11 cellular contexts compared by ENCODE assay signal in genomic region chr3:159711560-159712333, GRCh38.
DNase-seq lines count a peak whose midpoint lies in the region; ATAC-seq, FAIRE-seq and TF ChIP-seq lines count a peak whose summit lies in the region.
"Had no signal": no experiment of that assay in that cellular context is flagged by ENCODE, and none has a peak within 500 bp of the region (broad histone marks: within the 10 kb centered on the region; RNA-seq: fewer than 3 reads in every experiment).

No MANE protein-coding gene starts in this region.

- no peak for FAIRE-seq in GM12892 (lab: Jason Lieb, UNC)

- TF ChIP-seq CTCF in RWPE2 (IDR thresholded peaks at IDR 0.05; ENCODE audit: poor library complexity, severe bottlenecking) (no peak), fibroblast of the aortic adventitia (IDR thresholded peaks at IDR 0.05; ENCODE audit: insufficient read depth, low read length) (no peak), nephron progenitor cell (IDR thresholded peaks at IDR 0.05) (no peak), progenitor cell of endocrine pancreas (IDR thresholded peaks at IDR 0.05; ENCODE audit: unreplicated experiment) (no peak), ovary (IDR thresholded peaks at IDR 0.05) (no peak)

- TF ChIP-seq POLR2A in ovary (IDR thresholded peaks at IDR 0.05): no peak
- TF ChIP-seq POLR2A in GM12892 (IDR thresholded peaks at IDR 0.05; ENCODE audit: low read depth, low read length): no peak

- 30 to 47% (median 36%) methylated on average over 7 of the region's 7 CpGs for WGBS in ovary, 3 donors

- intact Hi-C loops in ovary (cut with DNase I): no loop called here

- H3K4me1 ChIP-seq in RWPE2 (ENCODE audit: insufficient read depth, poor library complexity, severe bottlenecking) (peaks cover 12% of the 10 kb centered on the region), ovary (ENCODE audit: insufficient read depth) (no peaks in the 10 kb centered on the region)

- H3K27ac ChIP-seq in RWPE2 (ENCODE audit: poor library complexity, severe bottlenecking) (peak overlapping the region; percentile 48), ovary (no peak overlapping the region)
- H3K27ac ChIP-seq: upper lobe of left lung had no signal

- H3K9me3 Mint-ChIP-seq in nephron progenitor cell (peaks cover 31% of the 10 kb centered on the region), progenitor cell of endocrine pancreas (ENCODE audit: low read depth) (peaks cover 12% of the 10 kb centered on the region)

- DNase-seq in COLO829 (ENCODE audit: low spot score): peak; percentile 93
- DNase-seq in RWPE2 (ENCODE audit: low spot score): peak; percentile 69
- peak; percentile 94 for DNase-seq in fibroblast of the aortic adventitia (ENCODE audit: low read depth)
- no peak for DNase-seq in nephron progenitor cell
- DNase-seq in progenitor cell of endocrine pancreas (ENCODE audit: low spot score, unreplicated experiment): no peak
- no peak for DNase-seq in ovary
- DNase-seq in NK-92 treated with Interleukin-12 subunit alpha and Interleukin-12 subunit beta, amount 100 ng/mL, for 24 hours (lab: John Stamatoyannopoulos, UW): no peak
- no peak for DNase-seq in GM12892 (ENCODE audit: insufficient read length)
- DNase-seq: DMS79 treated with DMSO at 0.1 percent for 48 hours, upper lobe of left lung had no signal

- H3K36me3 ChIP-seq in RWPE2 (ENCODE audit: low read depth) (no peaks in the 10 kb centered on the region), ovary (no peaks in the 10 kb centered on the region)
- H3K36me3 ChIP-seq: upper lobe of left lung had no signal

- H3K4me3 Mint-ChIP-seq in nephron progenitor cell (no peak overlapping the region), progenitor cell of endocrine pancreas (ENCODE audit: low read depth) (no peak overlapping the region)

- H3K4me1 Mint-ChIP-seq in nephron progenitor cell (peaks cover 5% of the 10 kb centered on the region), progenitor cell of endocrine pancreas (ENCODE audit: low read depth) (no peaks in the 10 kb centered on the region)

- H3K36me3 Mint-ChIP-seq in nephron progenitor cell (ENCODE audit: low read depth) (peaks cover 4% of the 10 kb centered on the region), progenitor cell of endocrine pancreas (ENCODE audit: insufficient read depth) (no peaks in the 10 kb centered on the region)

- peak; percentile 100 for ATAC-seq in RWPE2 (ENCODE audit: low read depth)

- no peak for TF ChIP-seq EP300 in ovary (IDR thresholded peaks at IDR 0.05)

- H3K27me3 Mint-ChIP-seq in nephron progenitor cell (ENCODE audit: low read depth, poor library complexity) (peaks cover 4% of the 10 kb centered on the region), progenitor cell of endocrine pancreas (no peaks in the 10 kb centered on the region)

- H3K4me3 ChIP-seq in RWPE2 (ENCODE audit: severe bottlenecking): no peak overlapping the region
- no peak overlapping the region for H3K4me3 ChIP-seq in fibroblast of the aortic adventitia (ENCODE audit: low read depth, low read length)
- H3K4me3 ChIP-seq in ovary: no peak overlapping the region
- H3K4me3 ChIP-seq: skin epidermis, upper lobe of left lung had no signal

- peak overlapping the region; percentile 19 for H3K27ac Mint-ChIP-seq in nephron progenitor cell
- no peak overlapping the region for H3K27ac Mint-ChIP-seq in progenitor cell of endocrine pancreas

- no peaks in the 10 kb centered on the region for H3K9me3 ChIP-seq in RWPE2 (ENCODE audit: severe bottlenecking)
- no peaks in the 10 kb centered on the region for H3K9me3 ChIP-seq in ovary

- H3K27me3 ChIP-seq in RWPE2 (ENCODE audit: insufficient read depth, poor library complexity, severe bottlenecking) (no peaks in the 10 kb centered on the region), ovary (no peaks in the 10 kb centered on the region)
- H3K27me3 ChIP-seq: upper lobe of left lung had no signal

Comparison
In these comparisons a context has a peak if more than half of its experiments do, and no peak if none do; other contexts are left out.
1. DNase-seq: peak in COLO829 (single experiment), RWPE2 (single experiment) and fibroblast of the aortic adventitia (single experiment); none in nephron progenitor cell (single experiment), progenitor cell of endocrine pancreas (single experiment), ovary (0 of 5), NK-92 treated with Interleukin-12 subunit alpha and Interleukin-12 subunit beta, amount 100 ng/mL, for 24 hours (single experiment) and GM12892 (single experiment).